26 cellular contexts compared by ENCODE assay signal in genomic region chr19:19371056-19371455, GRCh38. TPM values are rescaled to one million over a fixed set of nuclear protein-coding genes. Genes with fewer than 3 reads are reported as not detected.
A peak's percentile ranks its signal among the peaks of the same experiment; 100 is the strongest.
DNase-seq lines count a peak whose midpoint lies in the region; ATAC-seq and TF ChIP-seq lines count a peak whose summit lies in the region.
"Had no signal": no experiment of that assay in that cellular context is flagged by ENCODE, and none has a peak within 500 bp of the region (broad histone marks: within the 10 kb centered on the region; RNA-seq: fewer than 3 reads in every experiment).

No MANE protein-coding gene starts in this region.

- POLR2A ChIA-PET in RWPE1 (lab: Yijun Ruan, JAX; ENCODE audit: low non-redundant PET): no interaction called here

- WGBS in upper lobe of left lung, 2 donors: 53 to 62% methylated on average over 8 of the region's 8 CpGs

- intact Hi-C loops in Right ventricle myocardium inferior (cut with DNase I) (no loop called here), left lung (cut with DNase I) (no loop called here)

- H3K27ac ChIP-seq in right atrium auricular region (no peak overlapping the region), RWPE1 (peak overlapping the region; percentile 63), left lung (peak overlapping the region; percentile 13 to 57), upper lobe of left lung (peak overlapping the region in 3 of 4 donors; percentile 36 to 90 (median 89))
- H3K27ac ChIP-seq: brain microvascular endothelial cell, esophagus squamous epithelium, gastrocnemius medialis, neutrophil, prostate gland, VCaP had no signal

- TF ChIP-seq CTCF in right atrium auricular region (IDR thresholded peaks at IDR 0.05) (no peak), RWPE1 (conservative IDR thresholded peaks at IDR 0.05; ENCODE audit: low read depth) (no peak), left lung (IDR thresholded peaks at IDR 0.05) (no peak), upper lobe of left lung (IDR thresholded peaks at IDR 0.05) (no peak)

- H3K4me1 ChIP-seq in right atrium auricular region (peaks cover 0 to 11% of the 10 kb centered on the region in 2 donors), left lung (peaks cover 6 to 56% of the 10 kb centered on the region in 2 donors), upper lobe of left lung (peaks cover 34 to 52% (median 36%) of the 10 kb centered on the region in 4 donors)
- H3K4me1 ChIP-seq: BE2C, gastrocnemius medialis, prostate gland had no signal

- TF ChIP-seq POLR2A in upper lobe of left lung (IDR thresholded peaks at IDR 0.05): no peak

- no peak overlapping the region for H3K4me3 ChIP-seq in right atrium auricular region
- no peak overlapping the region for H3K4me3 ChIP-seq in left lung
- H3K4me3 ChIP-seq in upper lobe of left lung: no peak overlapping the region
- H3K4me3 ChIP-seq: esophagus squamous epithelium, gastrocnemius medialis, lung, prostate gland had no signal

- ATAC-seq in Right ventricle myocardium inferior (no peak), left lung (no peak), upper lobe of left lung (ENCODE audit: low FRiP score in 2 of 2) (no peak), HG03378 (IDR thresholded peaks at IDR 0.05; ENCODE audit: unreplicated experiment) (no peak)
- ATAC-seq: activated T-cell treated with anti-CD3 and anti-CD28 coated beads, Interleukin-2, amount 50 U/mL, for 4 hours; effector memory CD8-positive, alpha-beta T cell; gastrocnemius medialis had no signal

- TF ChIP-seq EP300 in upper lobe of left lung (IDR thresholded peaks at IDR 0.05): peak in 1 of 4 donors; percentile 8

- CTCF ChIA-PET in RWPE1 (lab: Yijun Ruan, JAX): interaction anchor here (0.6 kb wide), 2 partner anchors 8 to 119 kb away, joined by 3 to 4 read pairs; no protein-coding TSS in a partner anchor

- DNase-seq in Right ventricle myocardium inferior (ENCODE audit: missing footprints) (peak; percentile 32), right atrium auricular region (ENCODE audit: low spot score) (no peak), RWPE1 (ENCODE audit: low spot score) (peak; percentile 18), left lung (peak in 1 of 2 donors; percentile 50), upper lobe of left lung (no peak), NCI-H1092 (lab: John Stamatoyannopoulos, UW) (no peak), cortex of kidney (lab: John Stamatoyannopoulos, UW) (no peak)
- DNase-seq: 8988T; activated CD4-positive, alpha-beta T cell treated with anti-CD3 and anti-CD28 coated beads for 48 hours; activated T-cell treated with anti-CD3 and anti-CD28 coated beads, Interleukin-2, amount 50 U/mL, for 4 hours; BE2C; brain microvascular endothelial cell; DMS79; effector memory CD8-positive, alpha-beta T cell; esophagus squamous epithelium; gastrocnemius medialis; hippocampal formation; KG1; NCI-H1436 treated with DMSO at 0.1 percent for 48 hours; NCI-H510A treated with DMSO at 0.1 percent for 48 hours; T-helper 2 cell had no signal

- no peaks in the 10 kb centered on the region for H3K36me3 ChIP-seq in right atrium auricular region
- H3K36me3 ChIP-seq in left lung: no peaks in the 10 kb centered on the region
- no peaks in the 10 kb centered on the region for H3K36me3 ChIP-seq in upper lobe of left lung
- H3K36me3 ChIP-seq: BE2C, brain microvascular endothelial cell, esophagus squamous epithelium, gastrocnemius medialis, neutrophil, prostate gland had no signal

- H3K9me3 ChIP-seq in right atrium auricular region (no peaks in the 10 kb centered on the region), left lung (no peaks in the 10 kb centered on the region), upper lobe of left lung (no peaks in the 10 kb centered on the region)
- H3K9me3 ChIP-seq: BE2C, esophagus squamous epithelium, gastrocnemius medialis, neutrophil, prostate gland had no signal

- no peaks in the 10 kb centered on the region for H3K27me3 ChIP-seq in right atrium auricular region
- H3K27me3 ChIP-seq in left lung: no peaks in the 10 kb centered on the region
- no peaks in the 10 kb centered on the region for H3K27me3 ChIP-seq in upper lobe of left lung
- H3K27me3 ChIP-seq: BE2C, brain microvascular endothelial cell, esophagus squamous epithelium, gastrocnemius medialis, neutrophil had no signal

RNA-seq across cellular contexts. Expression of gene GATAD2A, which starts 34.4 kb away (rescaled TPM):
- total RNA-seq in Right ventricle myocardium inferior: 25.9 TPM
- total RNA-seq in right atrium auricular region: 10 to 100 TPM; 27.7 to 32.9 TPM
- total RNA-seq in left lung: 10 to 100 TPM; 66.3 to 97.3 TPM
- 100 to 1,000 TPM in 2 of 6 donors, 10 to 100 TPM in 4; 60.8 to 182 (median 88.0) TPM for total RNA-seq in upper lobe of left lung

RNA-seq across cellular contexts. Expression of gene MAU2, which starts 50.4 kb away (rescaled TPM):
- total RNA-seq in Right ventricle myocardium inferior (31.8 TPM), right atrium auricular region (10 to 100 TPM; 22.1 to 31.3 TPM), left lung (10 to 100 TPM; 46.7 to 50.8 TPM), upper lobe of left lung (100 to 1,000 TPM in 2 of 6 donors, 10 to 100 TPM in 4; 42.3 to 166 (median 64.2) TPM)

RNA-seq across cellular contexts. Expression of gene SUGP1, which starts 50.7 kb away (rescaled TPM):
- total RNA-seq in Right ventricle myocardium inferior: 34.9 TPM
- total RNA-seq in right atrium auricular region: 10 to 100 TPM; 33.7 to 36.6 TPM
- 10 to 100 TPM; 35.6 to 37.7 TPM for total RNA-seq in left lung
- total RNA-seq in upper lobe of left lung: 10 to 100 TPM; 22.6 to 62.9 (median 42.6) TPM

Comparison
In these comparisons a context has a peak if more than half of its experiments do, and no peak if none do; other contexts are left out.
1. DNase-seq: peak in Right ventricle myocardium inferior (single experiment) and RWPE1 (single experiment); none in right atrium auricular region (single experiment), upper lobe of left lung (0 of 2), NCI-H1092 (single experiment) and cortex of kidney (single experiment).
2. H3K27ac ChIP-seq: peak in RWPE1 (single experiment), left lung (2 of 2) and upper lobe of left lung (3 of 4); none in right atrium auricular region (0 of 2).